Comparison of ENCODE assay signal across 8 cellular contexts in genomic region chr19:14419038-14419813, GRCh38. TPM values are rescaled to one million over a fixed set of nuclear protein-coding genes. Genes with fewer than 3 reads are reported as not detected.
DNase-seq lines count a peak whose midpoint lies in the region; ATAC-seq and TF ChIP-seq lines count a peak whose summit lies in the region.

Gene DDX39A (minus strand): TSS chr19:14419341. CDS start chr19:14413220, 6,121 bp downstream.

- no peaks in the 10 kb centered on the region for H3K9me3 Mint-ChIP-seq in activated CD4-positive, alpha-beta T cell treated with anti-CD3 and anti-CD28 coated beads for 36 hours (ENCODE audit: low read depth)

- peak within 1 kb of the TSS; percentile 92 for H3K27ac Mint-ChIP-seq in activated CD4-positive, alpha-beta T cell treated with anti-CD3 and anti-CD28 coated beads for 36 hours

- peak; percentile 92 for ATAC-seq in HG03442 (IDR thresholded peaks at IDR 0.05; ENCODE audit: unreplicated experiment)
- ATAC-seq in activated CD4-positive, alpha-beta T cell treated with anti-CD3 and anti-CD28 coated beads for 36 hours: peak; percentile 95

- intact Hi-C loops in activated CD4-positive, alpha-beta T cell treated with anti-CD3 and anti-CD28 coated beads for 36 hours (cut with DNase I, micrococcal nuclease): loop anchor here (1.0 to 10.0 kb wide), 19 partner anchors 13 to 960 kb away; partner anchors contain the start of genes ADGRE5 (in 1 of the 2), ADGRL1 (in 1 of the 2), AKAP8 (in 1 of the 2) and ASF1B (in 1 of the 2)

- CTCF ChIA-PET in activated CD4-positive, alpha-beta T cell treated with anti-CD3 and anti-CD28 coated beads for 36 hours (lab: Charles Lee): interaction anchor here (0.8 to 1.5 kb wide), 2 partner anchors 10 to 388 kb away, joined by 4 to 5 read pairs; partner anchors contain the start of gene IL27RA

- peak within 1 kb of the TSS; percentile 82 for H3K4me3 Mint-ChIP-seq in activated CD4-positive, alpha-beta T cell treated with anti-CD3 and anti-CD28 coated beads for 36 hours

- POLR2A ChIA-PET in activated CD4-positive, alpha-beta T cell treated with anti-CD3 and anti-CD28 coated beads for 36 hours (lab: Charles Lee): no interaction called here

- peaks cover 29% of the 10 kb centered on the region for H3K4me1 Mint-ChIP-seq in activated CD4-positive, alpha-beta T cell treated with anti-CD3 and anti-CD28 coated beads for 36 hours

- no peaks in the 10 kb centered on the region for H3K27me3 Mint-ChIP-seq in activated CD4-positive, alpha-beta T cell treated with anti-CD3 and anti-CD28 coated beads for 36 hours

- peak within 1 kb of the TSS; percentile 92 for H3K4me3 ChIP-seq in choroid plexus epithelial cell (ENCODE audit: low read depth, low read length)

- TF ChIP-seq CTCF in choroid plexus epithelial cell (conservative IDR thresholded peaks at IDR 0.05; ENCODE audit: low read depth, low read length): no peak

- DNase-seq in Ammon's horn (ENCODE audit: low spot score) (peak; percentile 99), GM19238 (ENCODE audit: insufficient read length, low spot score) (peak; percentile 95), NCI-H524 (lab: John Stamatoyannopoulos, UW) (peak; percentile 99 to 100), choroid plexus epithelial cell (ENCODE audit: low read depth) (peak; percentile 100), kidney glomerular epithelial cell (lab: John Stamatoyannopoulos, UW) (peak; percentile 99)
- peak; percentile 99 for DNase-seq in activated CD4-positive, alpha-beta T cell treated with anti-CD3 and anti-CD28 coated beads for 36 hours
- peak; percentile 77 to 92 for DNase-seq in stimulated activated CD4-positive, alpha-beta T cell treated with anti-CD3 and anti-CD28 coated beads, Interleukin-1b, Interleukin-23, amount 100 ng/mL, for 1 hour (ENCODE audit: low read depth in 2 of 2)

- H3K36me3 Mint-ChIP-seq in activated CD4-positive, alpha-beta T cell treated with anti-CD3 and anti-CD28 coated beads for 36 hours (ENCODE audit: low read depth): peaks cover 37% of the 10 kb centered on the region

RNA-seq across cellular contexts. Expression of gene DDX39A, which starts in this region (rescaled TPM):
- 100 to 1,000 TPM; 168 to 185 TPM for total RNA-seq in activated CD4-positive, alpha-beta T cell treated with anti-CD3 and anti-CD28 coated beads for 36 hours

Comparison
In these comparisons a context has a peak if more than half of its experiments do, and no peak if none do; other contexts are left out.
1. Peak in every context shown above with its lines: DNase-seq, ATAC-seq and H3K4me3 ChIP-seq.